ENCODE assay signal across 19 cellular contexts in the genomic region with DNA sequence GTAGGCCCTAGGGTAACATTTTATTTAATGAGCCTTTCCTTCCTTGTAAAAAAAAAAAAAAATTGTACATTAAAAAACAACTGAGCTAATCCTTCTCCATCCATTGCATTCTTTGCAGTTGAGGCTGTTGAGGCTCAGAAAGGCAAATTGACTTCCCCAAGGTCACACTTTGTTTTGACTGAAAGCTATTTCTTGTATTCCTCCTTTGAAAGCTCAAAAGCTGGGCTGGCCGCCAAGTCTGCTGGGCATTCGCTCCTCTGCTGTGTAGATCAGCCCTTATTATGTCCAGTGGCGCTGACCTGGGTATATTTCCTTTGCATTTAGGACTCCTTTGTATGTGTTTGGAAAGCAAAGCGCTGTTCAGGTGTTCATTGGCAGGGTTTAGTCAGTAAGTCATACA. TPM values are rescaled to one million over a fixed set of nuclear protein-coding genes. Genes with fewer than 3 reads are reported as not detected.
DNase-seq lines count a peak whose midpoint lies in the region; ATAC-seq, FAIRE-seq and TF ChIP-seq lines count a peak whose summit lies in the region.
"Had no signal": no experiment of that assay in that cellular context is flagged by ENCODE, and none has a peak within 500 bp of the region (broad histone marks: within the 10 kb centered on the region; RNA-seq: fewer than 3 reads in every experiment).

No MANE protein-coding gene starts in this region.

- H3F3A ChIP-seq in GM23248 (ENCODE audit: insufficient read depth) = no peaks in the 10 kb centered on the region

- H3K36me3 ChIP-seq in GM23248 (ENCODE audit: low read depth) (no peaks in the 10 kb centered on the region), adipocyte (ENCODE audit: control insufficient read depth, insufficient read depth, low read length, severe bottlenecking) (no peaks in the 10 kb centered on the region), hepatocyte (replicated peaks; ENCODE audit: insufficient read depth, low read depth) (no peaks in the 10 kb centered on the region)
- H3K36me3 ChIP-seq: brain microvascular endothelial cell had no signal

- H3K9ac ChIP-seq in GM23248 (no peak overlapping the region), adipocyte (ENCODE audit: low read length) (no peak overlapping the region)

- no peak for FAIRE-seq in GM19239 (lab: Jason Lieb, UNC)
- FAIRE-seq: urothelium cell line had no signal

- H3K79me2 ChIP-seq in GM23248 (ENCODE audit: insufficient read depth) (no peaks in the 10 kb centered on the region), hepatocyte (no peaks in the 10 kb centered on the region)

- H3K9me2 ChIP-seq in GM23248 (ENCODE audit: insufficient read depth) (no peaks in the 10 kb centered on the region), hepatocyte (replicated peaks; ENCODE audit: insufficient read depth) (no peaks in the 10 kb centered on the region)

- in situ Hi-C loops in GM23248 (cut with MboI) = no loop called here

- H3K4me3 ChIP-seq in GM23248 (no peak overlapping the region), adipocyte (ENCODE audit: low read length) (no peak overlapping the region), hepatocyte (no peak overlapping the region)
- H3K4me3 ChIP-seq: GM23338, PC-9, smooth muscle cell had no signal

- H4K20me1 ChIP-seq in GM23248 (ENCODE audit: insufficient read depth) (no peaks in the 10 kb centered on the region), hepatocyte (ENCODE audit: insufficient read depth, poor library complexity, severe bottlenecking) (no peaks in the 10 kb centered on the region)

- no peak for ATAC-seq in GM19023 (IDR thresholded peaks at IDR 0.05; ENCODE audit: unreplicated experiment)
- ATAC-seq: GM23338 had no signal

- H3K4me1 ChIP-seq in GM23248 (ENCODE audit: insufficient read depth) = no peaks in the 10 kb centered on the region
- no peaks in the 10 kb centered on the region for H3K4me1 ChIP-seq in adipocyte (ENCODE audit: control insufficient read depth, insufficient read depth, low read length)
- H3K4me1 ChIP-seq in hepatocyte (ENCODE audit: insufficient read depth) = no peaks in the 10 kb centered on the region

- H3K27me3 ChIP-seq in GM23248 (replicated peaks; ENCODE audit: insufficient read depth) (peaks cover 6% of the 10 kb centered on the region; the same call in 1 of the 2 replicates), adipocyte (replicated peaks; ENCODE audit: control insufficient read depth, insufficient read depth, low read length) (peaks cover 24% of the 10 kb centered on the region), hepatocyte (peaks cover 6% of the 10 kb centered on the region)
- H3K27me3 ChIP-seq: brain microvascular endothelial cell had no signal

- WGBS in GM23248 (ENCODE audit: low coverage in 1 of 2, low lambda C conversion rate in 2 of 2, missing lambda C conversion rate in 2 of 2), 2 experiments = 29 to 42% methylated on average over 4 of the region's 4 CpGs
- WGBS in hepatocyte (ENCODE audit: low lambda C conversion rate, missing lambda C conversion rate) = 87% methylated on average over 4 of the region's 4 CpGs

- no peak overlapping the region for H2AFZ ChIP-seq in GM23248
- no peak overlapping the region for H2AFZ ChIP-seq in hepatocyte
- H2AFZ ChIP-seq: GM23338, PC-9 had no signal

- DNase-seq in COLO668 (lab: John Stamatoyannopoulos, UW; ENCODE audit: unreplicated experiment) (peak; percentile 14), GM23248 (peak; percentile 6), adipocyte (ENCODE audit: low read depth) (peak; percentile 35), hepatocyte (ENCODE audit: low spot score) (peak; percentile 18), GOT3 (lab: John Stamatoyannopoulos, UW) (no peak), kidney glomerular epithelial cell (lab: John Stamatoyannopoulos, UW) (no peak), GM19239 (ENCODE audit: insufficient read length, low spot score) (no peak)
- DNase-seq: activated naive CD4-positive, alpha-beta T cell treated with anti-CD3 and anti-CD28 coated beads for 36 hours; brain microvascular endothelial cell; DMS53; effector memory CD4-positive, alpha-beta T cell; foreskin fibroblast; NCI-H446 treated with DMSO at 0.1 percent for 48 hours; stimulated activated naive CD4-positive, alpha-beta T cell treated with Interleukin-2 at 50 U/mL for 16 hours had no signal

- H3K9me3 ChIP-seq in GM23248 (ENCODE audit: low read depth) (no peaks in the 10 kb centered on the region), adipocyte (ENCODE audit: control insufficient read depth, low read length) (peaks cover 2% of the 10 kb centered on the region), hepatocyte (ENCODE audit: low read depth) (no peaks in the 10 kb centered on the region)

- no peak overlapping the region for H3K27ac ChIP-seq in GM23248
- H3K27ac ChIP-seq in hepatocyte = no peak overlapping the region
- H3K27ac ChIP-seq: brain microvascular endothelial cell, PC-9 had no signal

- no peak for TF ChIP-seq CTCF in hepatocyte (IDR thresholded peaks at IDR 0.05; ENCODE audit: poor library complexity)

- H3K4me2 ChIP-seq in GM23248 (ENCODE audit: unreplicated experiment) (no peak overlapping the region), hepatocyte (no peak overlapping the region)
- H3K4me2 ChIP-seq: GM23338, PC-9, smooth muscle cell had no signal

RNA-seq across cellular contexts. Expression of a gene that starts 44.0 kb away (rescaled TPM):
- total RNA-seq in GM23248 (2014; rRNA removed; shearing (Covaris generic)) = not detected in 2 replicates
- polyA plus RNA-seq in GM23248 (2016; fragmentation: Nextera tagmentation; extraction: Ambion mirVana) = not detected in 2 replicates
- total RNA-seq in hepatocyte = 1.8 and 2.4 TPM in 2 replicates
- 0.71 and 1.4 TPM in 2 replicates for polyA plus RNA-seq in hepatocyte
- total RNA-seq: GM23338 had no signal

Comparison
In these comparisons a context has a peak if more than half of its experiments do, and no peak if none do; other contexts are left out.
1. DNase-seq: peak in COLO668 (single experiment), GM23248 (single experiment), adipocyte (single experiment) and hepatocyte (single experiment); none in GOT3 (single experiment), kidney glomerular epithelial cell (single experiment) and GM19239 (single experiment).